Comparison of ENCODE assay signal across 31 cellular contexts in the genomic region with DNA sequence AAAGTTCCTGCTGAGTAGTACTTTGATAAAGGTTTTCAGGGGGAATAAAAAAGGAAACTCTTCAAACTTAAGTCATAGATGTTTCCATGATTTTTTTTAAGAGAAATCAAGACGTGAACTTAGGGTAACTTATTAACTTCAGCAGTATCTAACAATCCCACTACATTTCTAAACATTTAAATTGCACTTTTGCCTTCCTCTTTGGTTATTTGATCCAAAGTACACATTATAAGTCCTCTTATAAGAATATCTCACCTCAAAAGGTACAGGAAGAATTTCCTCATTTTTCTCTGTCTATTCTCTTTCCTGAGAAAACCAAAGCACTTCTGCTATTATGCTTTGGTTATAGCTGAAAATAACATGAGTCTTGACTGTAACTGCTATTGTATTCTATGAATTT. TPM values are rescaled to one million over a fixed set of nuclear protein-coding genes. Genes with fewer than 3 reads are reported as not detected.
"Had no signal": no experiment of that assay in that cellular context is flagged by ENCODE, and none has a peak within 500 bp of the region (broad histone marks: within the 10 kb centered on the region; RNA-seq: fewer than 3 reads in every experiment).

No MANE protein-coding gene starts in this region.

- H3K27me3 ChIP-seq: adrenal gland, ascending aorta, body of pancreas, brain microvascular endothelial cell had no signal

- H3K36me3 ChIP-seq: adrenal gland, ascending aorta, brain microvascular endothelial cell, breast epithelium, cardiac muscle cell had no signal

- H3K9me3 ChIP-seq: adrenal gland, ascending aorta, body of pancreas, breast epithelium had no signal

- H3K27ac ChIP-seq: adrenal gland, ascending aorta, body of pancreas, brain microvascular endothelial cell, breast epithelium, cardiac muscle cell had no signal

- H3K4me1 ChIP-seq: adrenal gland, ascending aorta, body of pancreas, breast epithelium had no signal

- ATAC-seq: activated naive CD4-positive, alpha-beta T cell treated with anti-CD3 and anti-CD28 coated beads, Interleukin-2, amount 50 U/mL, for 72 hours; activated naive CD8-positive, alpha-beta T cell treated with anti-CD3 and anti-CD28 coated beads, Interleukin-2, amount 50 U/mL, for 24 hours; activated T-cell treated with anti-CD3 and anti-CD28 coated beads, Interleukin-2, amount 50 U/mL, for 4 hours; activated T-cell treated with anti-CD3 and anti-CD28 coated beads, Interleukin-2, amount 50 U/mL, for 72 hours; activated T-helper 17 cell treated with anti-CD3 and anti-CD28 coated beads, Interleukin-2, amount 50 U/mL, for 72 hours; body of pancreas had no signal

- H3K4me3 ChIP-seq: adrenal gland, ascending aorta, body of pancreas, breast epithelium, cardiac muscle cell had no signal

- DNase-seq: activated effector memory CD4-positive, alpha-beta T cell treated with anti-CD3 and anti-CD28 coated beads, Interleukin-2, amount 50 U/mL, for 16 hours; activated effector memory CD4-positive, alpha-beta T cell treated with Interleukin-2 at 50 U/mL for 16 hours; activated gamma-delta T cell; activated gamma-delta T cell treated with Interleukin-2 at 50 U/mL for 16 hours; activated naive CD4-positive, alpha-beta T cell; activated naive CD4-positive, alpha-beta T cell treated with anti-CD3 and anti-CD28 coated beads for 36 hours; activated naive CD4-positive, alpha-beta T cell treated with anti-CD3 and anti-CD28 coated beads, Interleukin-2, amount 10 ng/mL, durations not matched to agents 7 days and 5 days; activated naive CD4-positive, alpha-beta T cell treated with anti-CD3 and anti-CD28 coated beads, Interleukin-2, amount 50 U/mL, for 16 hours; activated naive CD4-positive, alpha-beta T cell treated with Interleukin-2 at 50 U/mL for 16 hours; activated naive CD8-positive, alpha-beta T cell treated with anti-CD3 and anti-CD28 coated beads for 36 hours; activated naive CD8-positive, alpha-beta T cell treated with anti-CD3 and anti-CD28 coated beads, Interleukin-2, amount 10 ng/mL, durations not matched to agents 7 days and 5 days; activated naive CD8-positive, alpha-beta T cell treated with anti-CD3 and anti-CD28 coated beads, Interleukin-2, amount 50 U/mL, for 24 hours; activated T-cell treated with anti-CD3 and anti-CD28 coated beads, Interleukin-2, amount 50 U/mL, for 24 hours; activated T-cell treated with anti-CD3 and anti-CD28 coated beads, Interleukin-2, amount 50 U/mL, for 4 hours; activated T-cell treated with anti-CD3 and anti-CD28 coated beads, Interleukin-2, amount 50 U/mL, for 48 hours; activated T-cell treated with anti-CD3 and anti-CD28 coated beads, Interleukin-2, amount 50 U/mL, for 72 hours; adrenal gland; amniotic stem cell; amygdala; anterior cingulate cortex; aorta; body of pancreas; brain microvascular endothelial cell; caudate nucleus; central memory CD4-positive, alpha-beta T cell; cerebellar nuclear complex had no signal

RNA-seq across cellular contexts. Expression of a gene that starts 7.9 kb away (rescaled TPM):
- total RNA-seq: activated naive CD4-positive, alpha-beta T cell treated with anti-CD3 and anti-CD28 coated beads for 36 hours; activated naive CD4-positive, alpha-beta T cell treated with anti-CD3 and anti-CD28 coated beads, Interleukin-2, amount 50 U/mL, for 72 hours; activated naive CD8-positive, alpha-beta T cell treated with anti-CD3 and anti-CD28 coated beads, Interleukin-2, amount 10 ng/mL, durations not matched to agents 7 days and 5 days had no signal
